ENCODE assay signal across 22 cellular contexts in genomic region chr6:147936703-147937102, GRCh38.
"Had no signal": no experiment of that assay in that cellular context is flagged by ENCODE, and none has a peak within 500 bp of the region (broad histone marks: within the 10 kb centered on the region; RNA-seq: fewer than 3 reads in every experiment).

No MANE protein-coding gene starts in this region.

- H3K4me3 ChIP-seq: gastrocnemius medialis, hepatocyte, left lung, neural progenitor cell, stomach, thyroid gland had no signal

- H2AFZ ChIP-seq: hepatocyte, neural progenitor cell, parathyroid adenoma had no signal

- H3K27me3 Mint-ChIP-seq: dendritic cell treated with granulocyte-macrophage colony-stimulating factor and Interleukin-4, amounts not matched to agents 40 ng/mL and 50 ng/mL, for 4 days; progenitor cell of endocrine pancreas had no signal

- H3K4me2 ChIP-seq: hepatocyte, neural progenitor cell had no signal

- H3K36me3 Mint-ChIP-seq: naive thymus-derived CD4-positive, alpha-beta T cell; neural progenitor cell; stimulated activated effector memory CD8-positive, alpha-beta T cell treated with anti-CD3 and anti-CD28 coated beads, Interleukin-12 subunit alpha, Interleukin-12 subunit beta, amount 100 ng/mL, for 72 hours had no signal

- H3K4me1 Mint-ChIP-seq: naive thymus-derived CD4-positive, alpha-beta T cell; nephron; stimulated activated effector memory CD8-positive, alpha-beta T cell treated with anti-CD3 and anti-CD28 coated beads, Interleukin-12 subunit alpha, Interleukin-12 subunit beta, amount 100 ng/mL, for 72 hours had no signal

- H3K27ac ChIP-seq: gastrocnemius medialis, hepatocyte, left lung, neural progenitor cell, parathyroid adenoma, stomach, thyroid gland had no signal

- H3K4me1 ChIP-seq: gastrocnemius medialis, left lung, parathyroid adenoma, stomach, thyroid gland had no signal

- H3K9ac ChIP-seq: neural progenitor cell, parathyroid adenoma had no signal

- DNase-seq: effector CD8-positive, alpha-beta T cell; gastrocnemius medialis; head of caudate nucleus; kidney; left cardiac atrium; left lung; mesendoderm; midbrain; naive thymus-derived CD4-positive, alpha-beta T cell; stimulated activated CD4-positive, alpha-beta T cell treated with anti-CD3 and anti-CD28 coated beads, Interleukin-2, amount 100 ng/mL, for 24 hours; stimulated activated CD4-positive, alpha-beta T cell treated with anti-CD3 and anti-CD28 coated beads, Interleukin-4, amount 100 ng/mL, for 24 hours; stimulated activated naive CD4-positive, alpha-beta T cell treated with Interleukin-2 at 50 U/mL for 16 hours; stomach; thyroid gland had no signal

- FAIRE-seq: colon, kidney had no signal

- H3K4me3 Mint-ChIP-seq: dendritic cell treated with granulocyte-macrophage colony-stimulating factor and Interleukin-4, amounts not matched to agents 40 ng/mL and 50 ng/mL, for 4 days; naive thymus-derived CD4-positive, alpha-beta T cell; nephron; neural progenitor cell; stimulated activated effector memory CD8-positive, alpha-beta T cell treated with anti-CD3 and anti-CD28 coated beads, Interleukin-12 subunit alpha, Interleukin-12 subunit beta, amount 100 ng/mL, for 72 hours had no signal

- H3K36me3 ChIP-seq: gastrocnemius medialis, left lung, neural progenitor cell, stomach, thyroid gland had no signal

- H3K27ac Mint-ChIP-seq: dendritic cell treated with granulocyte-macrophage colony-stimulating factor and Interleukin-4, amounts not matched to agents 40 ng/mL and 50 ng/mL, for 4 days; naive thymus-derived CD4-positive, alpha-beta T cell; nephron; neural progenitor cell; progenitor cell of endocrine pancreas; stimulated activated effector memory CD8-positive, alpha-beta T cell treated with anti-CD3 and anti-CD28 coated beads, Interleukin-12 subunit alpha, Interleukin-12 subunit beta, amount 100 ng/mL, for 72 hours had no signal

- H3K27me3 ChIP-seq: gastrocnemius medialis, hepatocyte, left lung, neural progenitor cell, stomach, thyroid gland had no signal

- H3K9me3 Mint-ChIP-seq: nephron had no signal

- H3K79me2 ChIP-seq: hepatocyte, parathyroid adenoma had no signal

- H3K9me3 ChIP-seq: gastrocnemius medialis, left lung, stomach, thyroid gland had no signal
